In genomic region chr10:12704488-12704887, GRCh38 we compare ENCODE assay signal across 20 cellular contexts.
DNase-seq lines count a peak whose midpoint lies in the region; ATAC-seq and TF ChIP-seq lines count a peak whose summit lies in the region.
"Had no signal": no experiment of that assay in that cellular context is flagged by ENCODE, and none has a peak within 500 bp of the region (broad histone marks: within the 10 kb centered on the region; RNA-seq: fewer than 3 reads in every experiment).

No MANE protein-coding gene starts in this region.

- peaks cover 3 to 5% of the 10 kb centered on the region in 2 donors for H3K36me3 Mint-ChIP-seq in activated T-cell treated with anti-CD3 and anti-CD28 coated beads, Interleukin-2, amount 50 U/mL, for 72 hours (ENCODE audit: insufficient read depth in 2 of 2)
- H3K36me3 Mint-ChIP-seq in T-helper 2 cell treated with Interferon-gamma antibody and Interleukin-4, amounts not matched to agents 5 μg/mL and 100 μg/mL, for 36 hours (ENCODE audit: low read depth) = peaks cover 4% of the 10 kb centered on the region
- H3K36me3 Mint-ChIP-seq: brain had no signal

- no peaks in the 10 kb centered on the region for H3K36me3 ChIP-seq in subcutaneous abdominal adipose tissue (ENCODE audit: control insufficient read depth in 5 of 5, insufficient read depth in 5 of 5, low read length in 5 of 5)
- H3K36me3 ChIP-seq in hepatocyte (replicated peaks; ENCODE audit: insufficient read depth, low read depth) = no peaks in the 10 kb centered on the region
- H3K36me3 ChIP-seq: tibial nerve had no signal

- H3K79me2 ChIP-seq in hepatocyte = no peaks in the 10 kb centered on the region

- WGBS in hepatocyte (ENCODE audit: low lambda C conversion rate, missing lambda C conversion rate) = 86% methylated on average over 3 of the region's 3 CpGs

- H3K4me3 Mint-ChIP-seq in activated T-cell treated with anti-CD3 and anti-CD28 coated beads, Interleukin-2, amount 50 U/mL, for 72 hours = peak overlapping the region in 1 of 2 donors; percentile 44
- H3K4me3 Mint-ChIP-seq in T-helper 2 cell treated with Interferon-gamma antibody and Interleukin-4, amounts not matched to agents 5 μg/mL and 100 μg/mL, for 36 hours = no peak overlapping the region
- H3K4me3 Mint-ChIP-seq: brain; CD4-positive, CD25-positive, alpha-beta regulatory T cell; naive thymus-derived CD8-positive, alpha-beta T cell had no signal

- DNase-seq in activated T-cell treated with anti-CD3 and anti-CD28 coated beads, Interleukin-2, amount 50 U/mL, for 72 hours = no peak
- no peak for DNase-seq in activated T-cell treated with anti-CD3 and anti-CD28 coated beads for 4 hours
- DNase-seq in amniotic epithelial cell (ENCODE audit: low read depth) = peak; percentile 40
- DNase-seq in fibroblast of villous mesenchyme (ENCODE audit: low read depth) = peak; percentile 26
- DNase-seq in T-helper 2 cell treated with Interferon-gamma antibody and Interleukin-4, amounts not matched to agents 5 μg/mL and 100 μg/mL, for 36 hours (ENCODE audit: low spot score) = no peak
- DNase-seq in hepatocyte (ENCODE audit: low spot score) = no peak
- DNase-seq in activated CD4-positive, alpha-beta T cell treated with anti-CD3 and anti-CD28 coated beads, Interleukin-2, amount 50 U/mL, for 1 hour = no peak
- DNase-seq: activated naive CD4-positive, alpha-beta T cell treated with anti-CD3 and anti-CD28 coated beads, Interleukin-2, amount 50 U/mL, for 16 hours; CD4-positive, CD25-positive, alpha-beta regulatory T cell; DMS153; naive thymus-derived CD8-positive, alpha-beta T cell; NCI-H1105; NCI-H526 treated with DMSO at 0.1 percent for 48 hours; psoas muscle; stimulated activated CD4-positive, alpha-beta T cell treated with anti-CD3 and anti-CD28 coated beads, Interleukin-12 subunit alpha, Interleukin-12 subunit beta, amount 100 ng/mL, for 4 hours; T-helper 9 cell had no signal

- H3K9me3 ChIP-seq in subcutaneous abdominal adipose tissue (ENCODE audit: control insufficient read depth in 5 of 5, low read length in 5 of 5) = no peaks in the 10 kb centered on the region
- no peaks in the 10 kb centered on the region for H3K9me3 ChIP-seq in hepatocyte (ENCODE audit: low read depth)
- H3K9me3 ChIP-seq: psoas muscle, tibial nerve had no signal

- no peak overlapping the region for H2AFZ ChIP-seq in hepatocyte

- H3K9ac ChIP-seq in subcutaneous abdominal adipose tissue (ENCODE audit: low read length in 5 of 5) = no peak overlapping the region
- H3K9ac ChIP-seq: KMS-11 had no signal

- no peak for ATAC-seq in activated T-cell treated with anti-CD3 and anti-CD28 coated beads, Interleukin-2, amount 50 U/mL, for 72 hours (replicated peaks in 1 of 2)
- ATAC-seq: naive thymus-derived CD8-positive, alpha-beta T cell; psoas muscle had no signal

- H3K4me3 ChIP-seq in fibroblast of villous mesenchyme (ENCODE audit: low read depth, low read length) = no peak overlapping the region
- H3K4me3 ChIP-seq in subcutaneous abdominal adipose tissue (ENCODE audit: low read depth in 1 of 5, low read length in 5 of 5) = no peak overlapping the region
- H3K4me3 ChIP-seq in hepatocyte = no peak overlapping the region
- H3K4me3 ChIP-seq: psoas muscle, tibial nerve had no signal

- peaks cover 74% of the 10 kb centered on the region for H3K4me1 Mint-ChIP-seq in activated T-cell treated with anti-CD3 and anti-CD28 coated beads, Interleukin-2, amount 50 U/mL, for 72 hours (ENCODE audit: low read depth)
- peaks cover 24% of the 10 kb centered on the region for H3K4me1 Mint-ChIP-seq in T-helper 2 cell treated with Interferon-gamma antibody and Interleukin-4, amounts not matched to agents 5 μg/mL and 100 μg/mL, for 36 hours (ENCODE audit: low read depth)

- H3K27me3 ChIP-seq in subcutaneous abdominal adipose tissue (ENCODE audit: control insufficient read depth in 5 of 5, insufficient read depth in 4 of 5, low read length in 5 of 5) = no peaks in the 10 kb centered on the region
- H3K27me3 ChIP-seq in hepatocyte = no peaks in the 10 kb centered on the region
- H3K27me3 ChIP-seq: tibial nerve had no signal

- peaks cover 12 to 69% (median 51%) of the 10 kb centered on the region in 5 donors for H3K4me1 ChIP-seq in subcutaneous abdominal adipose tissue (ENCODE audit: control insufficient read depth in 5 of 5, insufficient read depth in 5 of 5, low read length in 5 of 5)
- peaks cover 30% of the 10 kb centered on the region for H3K4me1 ChIP-seq in hepatocyte (ENCODE audit: insufficient read depth)
- H3K4me1 ChIP-seq: psoas muscle had no signal

- TF ChIP-seq CTCF in fibroblast of villous mesenchyme (IDR thresholded peaks at IDR 0.05; ENCODE audit: insufficient read depth, low read depth, low read length) (no peak), hepatocyte (IDR thresholded peaks at IDR 0.05; ENCODE audit: poor library complexity) (no peak)

- H3K4me2 ChIP-seq in hepatocyte = no peak overlapping the region
- H3K4me2 ChIP-seq: KMS-11 had no signal

- H3K27ac Mint-ChIP-seq in activated T-cell treated with anti-CD3 and anti-CD28 coated beads, Interleukin-2, amount 50 U/mL, for 72 hours = peak overlapping the region; percentile 92
- H3K27ac Mint-ChIP-seq in T-helper 2 cell treated with Interferon-gamma antibody and Interleukin-4, amounts not matched to agents 5 μg/mL and 100 μg/mL, for 36 hours = no peak overlapping the region
- H3K27ac Mint-ChIP-seq: brain; CD4-positive, CD25-positive, alpha-beta regulatory T cell had no signal

- peaks cover 0 to 2% of the 10 kb centered on the region in 2 donors for H3K9me3 Mint-ChIP-seq in activated T-cell treated with anti-CD3 and anti-CD28 coated beads, Interleukin-2, amount 50 U/mL, for 72 hours
- H3K9me3 Mint-ChIP-seq in T-helper 2 cell treated with Interferon-gamma antibody and Interleukin-4, amounts not matched to agents 5 μg/mL and 100 μg/mL, for 36 hours = peaks cover 3% of the 10 kb centered on the region
- H3K9me3 Mint-ChIP-seq: brain; CD4-positive, CD25-positive, alpha-beta regulatory T cell; naive thymus-derived CD8-positive, alpha-beta T cell had no signal

- H3K27me3 Mint-ChIP-seq in activated T-cell treated with anti-CD3 and anti-CD28 coated beads, Interleukin-2, amount 50 U/mL, for 72 hours (ENCODE audit: low read depth) = no peaks in the 10 kb centered on the region
- H3K27me3 Mint-ChIP-seq in T-helper 2 cell treated with Interferon-gamma antibody and Interleukin-4, amounts not matched to agents 5 μg/mL and 100 μg/mL, for 36 hours (ENCODE audit: low read depth) = no peaks in the 10 kb centered on the region
- H3K27me3 Mint-ChIP-seq: brain; CD4-positive, CD25-positive, alpha-beta regulatory T cell; naive thymus-derived CD8-positive, alpha-beta T cell had no signal

- H3K27ac ChIP-seq in subcutaneous abdominal adipose tissue (ENCODE audit: low read depth, low read length) = peak overlapping the region; percentile 20
- no peak overlapping the region for H3K27ac ChIP-seq in hepatocyte
- H3K27ac ChIP-seq: KMS-11, psoas muscle, tibial nerve had no signal

- H4K20me1 ChIP-seq in hepatocyte (ENCODE audit: insufficient read depth, poor library complexity, severe bottlenecking) = no peaks in the 10 kb centered on the region

- H3K9me2 ChIP-seq in hepatocyte (replicated peaks; ENCODE audit: insufficient read depth) = no peaks in the 10 kb centered on the region

Comparison
In these comparisons a context has a peak if more than half of its experiments do, and no peak if none do; other contexts are left out.
1. DNase-seq: peak in amniotic epithelial cell (single experiment) and fibroblast of villous mesenchyme (single experiment); none in activated T-cell treated with anti-CD3 and anti-CD28 coated beads, Interleukin-2, amount 50 U/mL, for 72 hours (0 of 2), activated T-cell treated with anti-CD3 and anti-CD28 coated beads for 4 hours (single experiment), T-helper 2 cell treated with Interferon-gamma antibody and Interleukin-4, amounts not matched to agents 5 μg/mL and 100 μg/mL, for 36 hours (single experiment), hepatocyte (single experiment) and activated CD4-positive, alpha-beta T cell treated with anti-CD3 and anti-CD28 coated beads, Interleukin-2, amount 50 U/mL, for 1 hour (single experiment).